ENCODE assay signal across 18 cellular contexts in the genomic region with DNA sequence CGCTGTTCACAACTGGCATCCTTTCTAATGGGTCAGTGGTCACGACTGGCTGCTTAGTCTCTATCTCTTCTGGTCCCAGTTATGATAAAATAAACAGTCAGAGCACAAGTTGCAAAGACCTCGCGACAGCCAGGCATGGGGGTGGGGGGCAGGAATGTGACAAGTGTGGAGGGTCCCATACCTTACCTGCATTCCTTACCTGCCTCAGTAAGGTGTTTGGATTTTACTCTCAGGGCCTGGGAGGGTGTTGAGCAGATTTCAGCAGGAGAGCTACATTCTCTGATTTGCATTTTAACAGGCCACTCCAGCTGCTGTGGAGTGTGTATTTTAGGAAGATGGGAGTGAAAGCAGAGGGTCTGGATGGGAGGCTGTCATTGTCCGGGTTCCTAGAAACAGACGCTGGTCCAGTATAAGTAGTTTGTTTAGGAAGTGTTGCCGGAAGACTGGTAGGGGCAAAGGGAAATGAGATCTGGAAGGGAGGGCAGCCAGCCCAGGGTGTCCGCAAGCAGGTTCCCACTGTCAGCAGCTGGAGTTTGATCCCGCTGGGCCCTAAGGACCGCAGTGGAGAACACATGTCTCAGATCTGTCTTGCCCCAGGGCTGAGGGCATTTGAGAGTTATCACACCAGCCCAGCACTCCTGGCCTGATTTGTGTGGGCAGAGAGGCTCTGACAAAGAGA.
DNase-seq lines count a peak whose midpoint lies in the region; ATAC-seq and TF ChIP-seq lines count a peak whose summit lies in the region.
"Had no signal": no experiment of that assay in that cellular context is flagged by ENCODE, and none has a peak within 500 bp of the region (broad histone marks: within the 10 kb centered on the region; RNA-seq: fewer than 3 reads in every experiment).

No MANE protein-coding gene starts in this region.

- H3K36me3 Mint-ChIP-seq in endodermal cell (ENCODE audit: low read depth), result no peaks in the 10 kb centered on the region
- no peaks in the 10 kb centered on the region for H3K36me3 Mint-ChIP-seq in neural progenitor cell
- H3K36me3 Mint-ChIP-seq in activated T-helper 2 cell treated with anti-CD3 and anti-CD28 coated beads, Interferon-gamma antibody, Interleukin-2, Interleukin-4, amounts not matched to agents 10 μg/mL and 5 μg/mL and 100 μg/mL, durations not matched to agents 14 hours and 24 hours and 36 hours (ENCODE audit: low read depth), result no peaks in the 10 kb centered on the region
- H3K36me3 Mint-ChIP-seq: stimulated activated effector memory CD8-positive, alpha-beta T cell treated with anti-CD3 and anti-CD28 coated beads, Interleukin-12 subunit alpha, Interleukin-12 subunit beta, amount 100 ng/mL, for 72 hours had no signal

- H3K4me3 ChIP-seq in endodermal cell (ENCODE audit: low read length) (no peak overlapping the region), neural progenitor cell (no peak overlapping the region)
- H3K4me3 ChIP-seq: ascending aorta, esophagus squamous epithelium, HAP-1, smooth muscle cell, tibial artery had no signal

- H3K79me2 ChIP-seq in neural progenitor cell (ENCODE audit: low read depth), result no peaks in the 10 kb centered on the region

- H3K4me1 Mint-ChIP-seq in endodermal cell (peaks cover 58% of the 10 kb centered on the region), neural progenitor cell (peaks cover 63% of the 10 kb centered on the region)
- H3K4me1 Mint-ChIP-seq in activated T-helper 2 cell treated with anti-CD3 and anti-CD28 coated beads, Interferon-gamma antibody, Interleukin-2, Interleukin-4, amounts not matched to agents 10 μg/mL and 5 μg/mL and 100 μg/mL, durations not matched to agents 14 hours and 24 hours and 36 hours (ENCODE audit: low read depth), result no peaks in the 10 kb centered on the region
- H3K4me1 Mint-ChIP-seq: stimulated activated effector memory CD8-positive, alpha-beta T cell treated with anti-CD3 and anti-CD28 coated beads, Interleukin-12 subunit alpha, Interleukin-12 subunit beta, amount 100 ng/mL, for 72 hours had no signal

- H3K4me3 Mint-ChIP-seq in endodermal cell (peak overlapping the region; percentile 5), neural progenitor cell (no peak overlapping the region)
- H3K4me3 Mint-ChIP-seq in activated T-helper 2 cell treated with anti-CD3 and anti-CD28 coated beads, Interferon-gamma antibody, Interleukin-2, Interleukin-4, amounts not matched to agents 10 μg/mL and 5 μg/mL and 100 μg/mL, durations not matched to agents 14 hours and 24 hours and 36 hours (ENCODE audit: low read depth), result no peak overlapping the region
- H3K4me3 Mint-ChIP-seq: stimulated activated effector memory CD8-positive, alpha-beta T cell treated with anti-CD3 and anti-CD28 coated beads, Interleukin-12 subunit alpha, Interleukin-12 subunit beta, amount 100 ng/mL, for 72 hours had no signal

- peak overlapping the region; percentile 18 for H3K4me2 ChIP-seq in neural progenitor cell
- H3K4me2 ChIP-seq: smooth muscle cell had no signal

- peaks cover 15% of the 10 kb centered on the region for H3K4me1 ChIP-seq in endodermal cell (ENCODE audit: control insufficient read depth, insufficient read depth, low read length)
- H3K4me1 ChIP-seq in neural progenitor cell, result peaks cover 43% of the 10 kb centered on the region
- H3K4me1 ChIP-seq: ascending aorta, HAP-1, tibial artery had no signal

- DNase-seq in NCI-H2196 (lab: John Stamatoyannopoulos, UW; ENCODE audit: unreplicated experiment) (peak; percentile 33), NCI-H2196 treated with DMSO at 0.1 percent for 48 hours (lab: John Stamatoyannopoulos, UW; ENCODE audit: unreplicated experiment) (no peak), NCI-H345 (lab: John Stamatoyannopoulos, UW) (peak; percentile 97), endodermal cell (peak; percentile 87), neural progenitor cell (ENCODE audit: low spot score) (no peak), NCI-H187 treated with DMSO at 0.1 percent for 48 hours (lab: John Stamatoyannopoulos, UW) (no peak)
- DNase-seq in activated T-helper 2 cell treated with anti-CD3 and anti-CD28 coated beads, Interferon-gamma antibody, Interleukin-2, Interleukin-4, amounts not matched to agents 10 μg/mL and 5 μg/mL and 100 μg/mL, durations not matched to agents 14 hours and 24 hours and 36 hours (ENCODE audit: low spot score), result no peak
- DNase-seq: 8988T; activated effector memory CD4-positive, alpha-beta T cell treated with anti-CD3 and anti-CD28 coated beads, Interleukin-2, amount 50 U/mL, for 16 hours; esophagus squamous epithelium; head of caudate nucleus; NCI-H510A; tibial artery had no signal

- TF ChIP-seq CTCF in endodermal cell (conservative IDR thresholded peaks at IDR 0.05), result no peak
- no peak for TF ChIP-seq CTCF in neural progenitor cell (IDR thresholded peaks at IDR 0.05)

- H3K27me3 Mint-ChIP-seq in endodermal cell (ENCODE audit: insufficient read depth) (no peaks in the 10 kb centered on the region), neural progenitor cell (ENCODE audit: insufficient read depth, low read depth) (peaks cover 13% of the 10 kb centered on the region)
- H3K27me3 Mint-ChIP-seq in activated T-helper 2 cell treated with anti-CD3 and anti-CD28 coated beads, Interferon-gamma antibody, Interleukin-2, Interleukin-4, amounts not matched to agents 10 μg/mL and 5 μg/mL and 100 μg/mL, durations not matched to agents 14 hours and 24 hours and 36 hours (ENCODE audit: low read depth), result no peaks in the 10 kb centered on the region

- H3K9ac ChIP-seq in endodermal cell (ENCODE audit: extremely low read depth, low read length, poor library complexity, severe bottlenecking), result no peak overlapping the region
- no peak overlapping the region for H3K9ac ChIP-seq in neural progenitor cell

- peak overlapping the region; percentile 96 for H2AFZ ChIP-seq in neural progenitor cell (replicated peaks)

- no peak for ATAC-seq in GM21723 (IDR thresholded peaks at IDR 0.05; ENCODE audit: unreplicated experiment)
- ATAC-seq: stimulated activated effector memory CD8-positive, alpha-beta T cell treated with anti-CD3 and anti-CD28 coated beads, Interleukin-12 subunit alpha, Interleukin-12 subunit beta, amount 100 ng/mL, for 72 hours had no signal

- peaks cover 23% of the 10 kb centered on the region for H3F3A ChIP-seq in neural progenitor cell (ENCODE audit: low read depth)

- no peaks in the 10 kb centered on the region for H3K36me3 ChIP-seq in endodermal cell (ENCODE audit: control insufficient read depth, insufficient read depth, low read length)
- H3K36me3 ChIP-seq in neural progenitor cell, result no peaks in the 10 kb centered on the region
- H3K36me3 ChIP-seq: ascending aorta, esophagus squamous epithelium, HAP-1, tibial artery had no signal

- intact Hi-C loops in activated T-helper 2 cell treated with anti-CD3 and anti-CD28 coated beads, Interferon-gamma antibody, Interleukin-2, Interleukin-4, amounts not matched to agents 10 μg/mL and 5 μg/mL and 100 μg/mL, durations not matched to agents 14 hours and 24 hours and 36 hours (cut with micrococcal nuclease), result no loop called here

- H3K27ac ChIP-seq in endodermal cell (ENCODE audit: low read depth, low read length) (no peak overlapping the region), neural progenitor cell (no peak overlapping the region)
- H3K27ac ChIP-seq: ascending aorta, esophagus squamous epithelium, tibial artery had no signal

- H3K27ac Mint-ChIP-seq in endodermal cell, result peak overlapping the region; percentile 84
- peak overlapping the region; percentile 52 for H3K27ac Mint-ChIP-seq in neural progenitor cell
- no peak overlapping the region for H3K27ac Mint-ChIP-seq in activated T-helper 2 cell treated with anti-CD3 and anti-CD28 coated beads, Interferon-gamma antibody, Interleukin-2, Interleukin-4, amounts not matched to agents 10 μg/mL and 5 μg/mL and 100 μg/mL, durations not matched to agents 14 hours and 24 hours and 36 hours
- H3K27ac Mint-ChIP-seq: stimulated activated effector memory CD8-positive, alpha-beta T cell treated with anti-CD3 and anti-CD28 coated beads, Interleukin-12 subunit alpha, Interleukin-12 subunit beta, amount 100 ng/mL, for 72 hours had no signal

- no peaks in the 10 kb centered on the region for H3K27me3 ChIP-seq in endodermal cell (ENCODE audit: control insufficient read depth, insufficient read depth, low read length, poor library complexity, severe bottlenecking)
- H3K27me3 ChIP-seq in neural progenitor cell, result no peaks in the 10 kb centered on the region
- H3K27me3 ChIP-seq: ascending aorta, esophagus squamous epithelium, tibial artery had no signal

- no peaks in the 10 kb centered on the region for H3K9me3 ChIP-seq in endodermal cell (ENCODE audit: control insufficient read depth, low read length)
- H3K9me3 ChIP-seq in neural progenitor cell (ENCODE audit: low read depth), result no peaks in the 10 kb centered on the region
- H3K9me3 ChIP-seq: ascending aorta, HAP-1, tibial artery had no signal

- no peaks in the 10 kb centered on the region for H4K20me1 ChIP-seq in neural progenitor cell (ENCODE audit: low read depth)

- H3K9me3 Mint-ChIP-seq in endodermal cell, result no peaks in the 10 kb centered on the region
- peaks cover 2% of the 10 kb centered on the region for H3K9me3 Mint-ChIP-seq in neural progenitor cell
- peaks cover 4% of the 10 kb centered on the region for H3K9me3 Mint-ChIP-seq in activated T-helper 2 cell treated with anti-CD3 and anti-CD28 coated beads, Interferon-gamma antibody, Interleukin-2, Interleukin-4, amounts not matched to agents 10 μg/mL and 5 μg/mL and 100 μg/mL, durations not matched to agents 14 hours and 24 hours and 36 hours

- 59 to 62% methylated on average over 4 to 10 of the region's 10 CpGs for WGBS in endodermal cell (ENCODE audit: insufficient coverage in 1 of 2, insufficient read length in 1 of 2), 2 experiments

Comparison
In these comparisons a context has a peak if more than half of its experiments do, and no peak if none do; other contexts are left out.
1. DNase-seq: peak in NCI-H2196 (single experiment), NCI-H345 (single experiment) and endodermal cell (single experiment); none in NCI-H2196 treated with DMSO at 0.1 percent for 48 hours (single experiment), neural progenitor cell (single experiment), NCI-H187 treated with DMSO at 0.1 percent for 48 hours (single experiment) and activated T-helper 2 cell treated with anti-CD3 and anti-CD28 coated beads, Interferon-gamma antibody, Interleukin-2, Interleukin-4, amounts not matched to agents 10 μg/mL and 5 μg/mL and 100 μg/mL, durations not matched to agents 14 hours and 24 hours and 36 hours (single experiment).